In genomic region chr2:64698668-64699444, GRCh38 we compare ENCODE assay signal across 8 cellular contexts. TPM values are rescaled to one million over a fixed set of nuclear protein-coding genes. Genes with fewer than 3 reads are reported as not detected.
A peak's percentile ranks its signal among the peaks of the same experiment; 100 is the strongest.
DNase-seq lines count a peak whose midpoint lies in the region; ATAC-seq, FAIRE-seq and TF ChIP-seq lines count a peak whose summit lies in the region.

No MANE protein-coding gene starts in this region.

- H3K9me3 Mint-ChIP-seq in stimulated activated memory B cell treated with anti-CD40 and anti-IgM and Interleukin-4, amounts not matched to agents 10 μg/mL and 1 μg/mL and 100 μg/mL, for 72 hours, result no peaks in the 10 kb centered on the region

- no peaks in the 10 kb centered on the region for H3K27me3 Mint-ChIP-seq in stimulated activated memory B cell treated with anti-CD40 and anti-IgM and Interleukin-4, amounts not matched to agents 10 μg/mL and 1 μg/mL and 100 μg/mL, for 72 hours

- DNase-seq in EH (ENCODE audit: low read depth) (peak; percentile 96), bronchial epithelial cell (ENCODE audit: low read depth) (peak; percentile 84), caudate nucleus (lab: John Stamatoyannopoulos, UW) (no peak), SHP77 treated with DMSO at 0.1 percent for 48 hours (lab: John Stamatoyannopoulos, UW) (no peak), ascending aorta (ENCODE audit: low spot score in 2 of 2) (no peak)

- H3K4me1 ChIP-seq in ascending aorta, result peaks cover 0 to 6% of the 10 kb centered on the region in 2 donors

- intact Hi-C loops in ascending aorta (cut with DNase I), result loop anchor here (5.0 kb wide), 1 partner anchor 53 kb away; no protein-coding TSS in a partner anchor

- H3K4me1 Mint-ChIP-seq in stimulated activated memory B cell treated with anti-CD40 and anti-IgM and Interleukin-4, amounts not matched to agents 10 μg/mL and 1 μg/mL and 100 μg/mL, for 72 hours, result peaks cover 58% of the 10 kb centered on the region

- H3K27me3 ChIP-seq in bronchial epithelial cell (ENCODE audit: control insufficient read depth, insufficient read depth, low read length), result no peaks in the 10 kb centered on the region
- no peaks in the 10 kb centered on the region for H3K27me3 ChIP-seq in ascending aorta

- peak; percentile 72 for ATAC-seq in GM21360 (IDR thresholded peaks at IDR 0.05; ENCODE audit: unreplicated experiment)
- peak; percentile 85 for ATAC-seq in HG03521 (IDR thresholded peaks at IDR 0.05; ENCODE audit: unreplicated experiment)
- peak; percentile 93 for ATAC-seq in stimulated activated memory B cell treated with anti-CD40 and anti-IgM and Interleukin-4, amounts not matched to agents 10 μg/mL and 1 μg/mL and 100 μg/mL, for 72 hours

- H3K27ac Mint-ChIP-seq in stimulated activated memory B cell treated with anti-CD40 and anti-IgM and Interleukin-4, amounts not matched to agents 10 μg/mL and 1 μg/mL and 100 μg/mL, for 72 hours, result peak overlapping the region; percentile 86

- H3K36me3 Mint-ChIP-seq in stimulated activated memory B cell treated with anti-CD40 and anti-IgM and Interleukin-4, amounts not matched to agents 10 μg/mL and 1 μg/mL and 100 μg/mL, for 72 hours, result peaks cover 6% of the 10 kb centered on the region

- no peak for TF ChIP-seq CTCF in bronchial epithelial cell (IDR thresholded peaks at IDR 0.05; ENCODE audit: insufficient read depth, low read length, severe bottlenecking)
- TF ChIP-seq CTCF in ascending aorta (IDR thresholded peaks at IDR 0.05), result no peak

- H3K27ac ChIP-seq in caudate nucleus (ENCODE audit: low read depth, low read length) (no peak overlapping the region), ascending aorta (no peak overlapping the region)

- no peaks in the 10 kb centered on the region for H3K9me3 ChIP-seq in ascending aorta

- no peaks in the 10 kb centered on the region for H3K36me3 ChIP-seq in bronchial epithelial cell (ENCODE audit: control insufficient read depth, insufficient read depth, low read length)
- no peaks in the 10 kb centered on the region for H3K36me3 ChIP-seq in ascending aorta

- H3K4me3 ChIP-seq in bronchial epithelial cell (ENCODE audit: low read depth, low read length) (no peak overlapping the region), ascending aorta (no peak overlapping the region)

- H3K4me3 Mint-ChIP-seq in stimulated activated memory B cell treated with anti-CD40 and anti-IgM and Interleukin-4, amounts not matched to agents 10 μg/mL and 1 μg/mL and 100 μg/mL, for 72 hours, result no peak overlapping the region

- no peak for FAIRE-seq in bronchial epithelial cell (lab: Jason Lieb, UNC)

RNA-seq across cellular contexts. Expression of gene SERTAD2, which starts 45.1 kb away (rescaled TPM):
- total RNA-seq in bronchial epithelial cell, result 4.2 and 9.0 TPM in 2 replicates
- total RNA-seq in ascending aorta, result 8.7 TPM

Comparison
In these comparisons a context has a peak if more than half of its experiments do, and no peak if none do; other contexts are left out.
1. DNase-seq: peak in EH (single experiment) and bronchial epithelial cell (single experiment); none in caudate nucleus (0 of 61), SHP77 treated with DMSO at 0.1 percent for 48 hours (single experiment) and ascending aorta (0 of 2).
2. Peak in every context shown above with its lines, with median percentiles within 50 percentile points of each other: ATAC-seq.